In genomic region chr14:60734465-60735242, GRCh38 we compare ENCODE assay signal across 8 cellular contexts. TPM values are rescaled to one million over a fixed set of nuclear protein-coding genes. Genes with fewer than 3 reads are reported as not detected.
DNase-seq lines count a peak whose midpoint lies in the region; ATAC-seq, FAIRE-seq and TF ChIP-seq lines count a peak whose summit lies in the region.

Gene MNAT1 (plus strand): TSS chr14:60734761. CDS start chr14:60734863, 102 bp downstream.

- ATAC-seq in GM21717 (IDR thresholded peaks at IDR 0.05; ENCODE audit: unreplicated experiment) = peak; percentile 95

- no peaks in the 10 kb centered on the region for H3F3A ChIP-seq in neural cell (ENCODE audit: insufficient read depth, low read length, poor library complexity, severe bottlenecking)

- TF ChIP-seq CTCF in neural cell (IDR thresholded peaks at IDR 0.05; ENCODE audit: poor library complexity, severe bottlenecking) (no peak), stomach (IDR thresholded peaks at IDR 0.05) (no peak)

- H2AFZ ChIP-seq in neural cell (ENCODE audit: low read depth, low read length) = peak within 1 kb of the TSS; percentile 68

- no peak for TF ChIP-seq EP300 in neural cell (conservative IDR thresholded peaks at IDR 0.05; ENCODE audit: poor library complexity, severe bottlenecking)
- no peak for TF ChIP-seq EP300 in stomach (IDR thresholded peaks at IDR 0.05)

- H3K27ac ChIP-seq in neural cell (ENCODE audit: low read length) = peak within 1 kb of the TSS; percentile 87
- peak within 1 kb of the TSS; percentile 71 to 84 (median 82) for H3K27ac ChIP-seq in stomach

- intact Hi-C loops in stomach (cut with DNase I; ENCODE audit: low total_unique reads) = no loop called here

- H3K27me3 ChIP-seq in neural cell (ENCODE audit: insufficient read depth, low read depth, low read length) = peaks cover 4% of the 10 kb centered on the region
- H3K27me3 ChIP-seq in stomach = peaks cover 0 to under 1% (median 0%) of the 10 kb centered on the region in 3 donors

- H4K20me1 ChIP-seq in neural cell (ENCODE audit: insufficient read depth) = no peaks in the 10 kb centered on the region

- H3K36me3 ChIP-seq in neural cell (ENCODE audit: insufficient read depth, low read length) (no peaks in the 10 kb centered on the region), stomach (no peaks in the 10 kb centered on the region)

- peak; percentile 45 for TF ChIP-seq RAD21 in neural cell (conservative IDR thresholded peaks at IDR 0.05)

- FAIRE-seq in RCC 7860 (lab: Jason Lieb, UNC) = no peak

- H3K9me2 ChIP-seq in neural cell (ENCODE audit: insufficient read depth, low read length) = no peaks in the 10 kb centered on the region

- H3K79me2 ChIP-seq in neural cell (replicated peaks; ENCODE audit: insufficient read depth, low read length) = peaks cover 48% of the 10 kb centered on the region

- no peak for TF ChIP-seq POLR2A in stomach (IDR thresholded peaks at IDR 0.05)

- H3K4me1 ChIP-seq in stomach = peaks cover 7 to 36% (median 20%) of the 10 kb centered on the region in 4 donors

- in situ Hi-C loops in KBM-7 (cut with MboI; ENCODE audit: low pct_unique_long_range_greater_than_20kb, low sequenced_read_pairs) = no loop called here

- peak within 1 kb of the TSS; percentile 94 for H3K4me2 ChIP-seq in neural cell (ENCODE audit: low read length)

- 2 to 4% (median 3%) methylated on average over 28 to 33 of the region's 33 CpGs for WGBS in stomach, 5 donors

- peak within 1 kb of the TSS; percentile 88 for H3K9ac ChIP-seq in neural cell (ENCODE audit: low read length)

- DNase-seq in DMS79 (lab: John Stamatoyannopoulos, UW) (peak; percentile 91), KBM-7 (peak; percentile 84), RCC 7860 (ENCODE audit: low spot score) (peak; percentile 31), fibroblast of the conjunctiva (ENCODE audit: low read depth) (peak; percentile 82), stomach (peak; percentile 78)
- peak; percentile 54 to 62 for DNase-seq in activated T-helper 1 cell treated with anti-CD3 and anti-CD28 coated beads, Interleukin-2, amount 50 U/mL, for 16 hours (ENCODE audit: low read depth in 1 of 2, low spot score in 1 of 2)

- peak within 1 kb of the TSS; percentile 76 for H3K4me3 ChIP-seq in neural cell (ENCODE audit: low read length)
- peak within 1 kb of the TSS; percentile 62 to 78 (median 74) for H3K4me3 ChIP-seq in stomach

- no peaks in the 10 kb centered on the region for H3K9me3 ChIP-seq in neural cell (ENCODE audit: low read length)
- H3K9me3 ChIP-seq in stomach = no peaks in the 10 kb centered on the region

TF ChIP-seq in neural cell, 6 proteins besides CTCF, POLR2A, EP300 and RAD21:
- TF ChIP-seq POLR2AphosphoS5 (IDR thresholded peaks at IDR 0.05) (peak; percentile 91), REST (IDR thresholded peaks at IDR 0.05; ENCODE audit: borderline replicate concordance) (peak; percentile 97), MXI1 (conservative IDR thresholded peaks at IDR 0.05; ENCODE audit: poor library complexity, severe bottlenecking) (peak; percentile 70), SMC3 (conservative IDR thresholded peaks at IDR 0.05; ENCODE audit: poor library complexity) (peak; percentile 47), TAF1 (IDR thresholded peaks at IDR 0.05; ENCODE audit: low read depth) (peak; percentile 100), EZH2 (IDR thresholded peaks at IDR 0.05; ENCODE audit: borderline replicate concordance, insufficient read depth, low read length, poor library complexity, severe bottlenecking) (no peak)

RNA-seq across cellular contexts. Expression of gene MNAT1, which starts in this region (rescaled TPM):
- 82.8 and 104 TPM in 2 replicates for polyA plus RNA-seq in neural cell
- polyA minus RNA-seq in neural cell = 121 and 164 TPM in 2 replicates
- total RNA-seq in stomach = 100 to 1,000 TPM in 1 of 5 donors, 10 to 100 TPM in 4; 10.3 to 150 (median 43.3) TPM
- 10 to 100 TPM; 13.4 to 20.9 (median 18.9) TPM for polyA plus RNA-seq in stomach

Comparison
In these comparisons a context has a peak if more than half of its experiments do, and no peak if none do; other contexts are left out.
1. Peak in every context shown above with its lines: DNase-seq, ATAC-seq, H3K4me3 ChIP-seq and H3K27ac ChIP-seq.
2. DNase-seq: peak in every context shown above with its lines; median percentile 91 in DMS79; 84 in KBM-7; 82 in fibroblast of the conjunctiva; 78 in stomach; 58 in activated T-helper 1 cell treated with anti-CD3 and anti-CD28 coated beads, Interleukin-2, amount 50 U/mL, for 16 hours; 31 in RCC 7860.